16 cellular contexts compared by ENCODE assay signal in genomic region chr12:26240329-26240815, GRCh38. TPM values are rescaled to one million over a fixed set of nuclear protein-coding genes. Genes with fewer than 3 reads are reported as not detected.
DNase-seq lines count a peak whose midpoint lies in the region; ATAC-seq, FAIRE-seq and TF ChIP-seq lines count a peak whose summit lies in the region.
"Had no signal": no experiment of that assay in that cellular context is flagged by ENCODE, and none has a peak within 500 bp of the region (broad histone marks: within the 10 kb centered on the region; RNA-seq: fewer than 3 reads in every experiment).

No MANE protein-coding gene starts in this region.

- H3K9me3 Mint-ChIP-seq in Calu3 (ENCODE audit: low read depth, unreplicated experiment): no peaks in the 10 kb centered on the region

- H3K4me1 ChIP-seq in SJSA1 (replicated peaks): peaks cover 34% of the 10 kb centered on the region
- H3K4me1 ChIP-seq in small intestine (ENCODE audit: control insufficient read depth in 2 of 2, insufficient read depth in 1 of 2, low read depth in 1 of 2, low read length in 1 of 2): peaks cover 2 to 4% of the 10 kb centered on the region in 2 donors

- peaks cover 15% of the 10 kb centered on the region for H3K36me3 Mint-ChIP-seq in Calu3 (ENCODE audit: insufficient read depth, unreplicated experiment)

- no peaks in the 10 kb centered on the region for H3K27me3 ChIP-seq in SJSA1 (replicated peaks)
- peaks cover 0 to 3% (median 0%) of the 10 kb centered on the region in 45 donors for H3K27me3 ChIP-seq in dorsolateral prefrontal cortex
- no peaks in the 10 kb centered on the region for H3K27me3 ChIP-seq in small intestine (ENCODE audit: control insufficient read depth in 2 of 2, insufficient read depth in 2 of 2, low read length in 2 of 2)

- no peaks in the 10 kb centered on the region for H3K27me3 Mint-ChIP-seq in Calu3 (ENCODE audit: unreplicated experiment)
- H3K27me3 Mint-ChIP-seq: IgD-negative memory B cell had no signal

- no peaks in the 10 kb centered on the region for H3K36me3 ChIP-seq in SJSA1
- H3K36me3 ChIP-seq in small intestine (ENCODE audit: control insufficient read depth in 2 of 2, insufficient read depth in 2 of 2, low read length in 2 of 2): no peaks in the 10 kb centered on the region

- H3K4me3 ChIP-seq in SJSA1 (no peak overlapping the region), dorsolateral prefrontal cortex (no peak overlapping the region), small intestine (ENCODE audit: low read depth in 1 of 2, low read length in 2 of 2) (no peak overlapping the region)
- H3K4me3 ChIP-seq: A549 had no signal

- DNase-seq in Calu3: peak; percentile 24
- DNase-seq in SJSA1 (ENCODE audit: low read depth in 1 of 2, low spot score in 2 of 2): peak in 1 of 2 experiments; percentile 22
- DNase-seq in dorsolateral prefrontal cortex: no peak
- DNase-seq in small intestine: peak; percentile 36
- DNase-seq in cortex of kidney (lab: John Stamatoyannopoulos, UW): no peak
- DNase-seq in activated naive CD4-positive, alpha-beta T cell treated with Interleukin-2 at 50 U/mL for 16 hours: no peak
- DNase-seq in NCI-H226: no peak
- DNase-seq: HCEC 1CT, NCI-H1417, NCI-H1930, NCI-H2171, NCI-H774 had no signal

- H3K27ac Mint-ChIP-seq in Calu3 (ENCODE audit: unreplicated experiment): peak overlapping the region; percentile 92

- intact Hi-C loops in Calu3 (cut with micrococcal nuclease; ENCODE audit: unreplicated experiment): loop anchor here (1.0 kb wide), 1 partner anchor 34 kb away; no protein-coding TSS in a partner anchor
- intact Hi-C loops in dorsolateral prefrontal cortex (cut with DNase I): loop anchor here in 1 of 2 donors (5.0 kb wide), 1 partner anchor 97 kb away; no protein-coding TSS in a partner anchor

- TF ChIP-seq CTCF in Calu3 (IDR thresholded peaks at IDR 0.05; ENCODE audit: unreplicated experiment) (no peak), dorsolateral prefrontal cortex (IDR thresholded peaks at IDR 0.05 in 54 of 56, conservative IDR thresholded peaks at IDR 0.05 in 2 of 56; ENCODE audit: low read depth in 1 of 56, partially characterized antibody in 56 of 56) (no peak)

- CTCF ChIA-PET in Calu3 (lab: Charles Lee): interaction anchor here (0.7 to 2.8 kb wide), 9 partner anchors 29 to 1294 kb away, joined by 3 to 21 read pairs (median 3); partner anchors contain the start of genes ITPR2 and SSPN

- peaks cover 69% of the 10 kb centered on the region for H3K4me1 Mint-ChIP-seq in Calu3 (ENCODE audit: low read depth, unreplicated experiment)

- H3K27ac ChIP-seq in SJSA1 (peak overlapping the region; percentile 68), dorsolateral prefrontal cortex (peak overlapping the region in 57 of 59 donors; percentile 49 to 96 (median 85)), small intestine (ENCODE audit: low read depth in 1 of 2, low read length in 1 of 2) (no peak overlapping the region)
- H3K27ac ChIP-seq: C4-2B had no signal

- no peak for ATAC-seq in HG02884 (IDR thresholded peaks at IDR 0.05; ENCODE audit: unreplicated experiment)

- H3K4me3 Mint-ChIP-seq in Calu3 (ENCODE audit: low read depth, unreplicated experiment): peak overlapping the region; percentile 12
- H3K4me3 Mint-ChIP-seq: IgD-negative memory B cell had no signal

- no peak for FAIRE-seq in small intestine (lab: Jason Lieb, UNC)

- 18 to 85% (median 54%) methylated on average over 1 of the region's 1 CpG for WGBS in small intestine, 3 donors

- no TSS peak for BruUV-seq in Calu3 (replicated peaks; lab: Mats Ljungman, UMichigan)

- H3K9me3 ChIP-seq in SJSA1 (replicated peaks) (no peaks in the 10 kb centered on the region), small intestine (ENCODE audit: control insufficient read depth, low read depth) (no peaks in the 10 kb centered on the region)
- H3K9me3 ChIP-seq: A549 had no signal

RNA-seq across cellular contexts. Expression of gene SSPN, which starts 45.0 kb away (rescaled TPM):
- total RNA-seq in Calu3 (2022): 7.0 and 8.9 TPM in 2 replicates
- 35.6 and 37.1 TPM in 2 replicates for total RNA-seq in SJSA1 (2014; rRNA removed; shearing (Covaris generic))
- total RNA-seq in dorsolateral prefrontal cortex: 10 to 100 TPM in 119 of 120 experiments, 1 to 10 TPM in 1; 8.3 to 67.9 (median 30.9) TPM
- polyA plus RNA-seq in small intestine: 1 to 10 TPM in 1 of 3 donors, under 1 TPM in 2; 0.67 to 2.6 (median 0.81) TPM

Comparison
In these comparisons a context has a peak if more than half of its experiments do, and no peak if none do; other contexts are left out.
1. DNase-seq: peak in Calu3 (single experiment) and small intestine (single experiment); none in dorsolateral prefrontal cortex (0 of 10), cortex of kidney (single experiment), activated naive CD4-positive, alpha-beta T cell treated with Interleukin-2 at 50 U/mL for 16 hours (single experiment) and NCI-H226 (single experiment).
2. H3K27ac ChIP-seq: peak in SJSA1 (single experiment) and dorsolateral prefrontal cortex (57 of 59); none in small intestine (0 of 2).